ENCODE assay signal across 22 cellular contexts in the genomic region with DNA sequence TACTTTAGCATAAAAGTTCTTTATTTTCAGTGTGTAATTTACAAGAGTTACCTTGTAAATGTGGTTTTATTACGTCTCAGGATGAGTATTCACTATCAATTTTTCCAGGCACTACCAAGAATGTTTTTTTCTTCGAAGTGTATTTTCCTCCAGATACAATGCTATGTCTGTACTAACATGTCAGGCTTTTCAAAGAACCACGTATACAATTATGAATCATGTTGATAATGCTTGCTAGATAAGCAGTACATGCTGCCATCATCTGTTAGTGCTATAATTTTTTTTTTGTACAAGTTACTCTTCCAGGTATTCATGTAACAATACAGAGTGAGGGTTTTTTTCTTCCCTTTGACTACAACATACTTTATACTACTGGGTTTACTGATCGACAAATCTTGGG.
"Had no signal": no experiment of that assay in that cellular context is flagged by ENCODE, and none has a peak within 500 bp of the region (broad histone marks: within the 10 kb centered on the region; RNA-seq: fewer than 3 reads in every experiment).

No MANE protein-coding gene starts in this region.

- H3K4me3 Mint-ChIP-seq: activated naive CD8-positive, alpha-beta T cell treated with anti-CD3 and anti-CD28 coated beads, Interleukin-2, amount 10 ng/mL, durations not matched to agents 7 days and 5 days; memory B cell; naive thymus-derived CD8-positive, alpha-beta T cell; neural crest cell; stimulated activated naive B cell treated with anti-CD40 and anti-IgM and Interleukin-4, amounts not matched to agents 10 μg/mL and 1 μg/mL and 100 μg/mL, for 72 hours had no signal

- H3K9me3 ChIP-seq: esophagus muscularis mucosa, heart right ventricle, pancreas, prostate gland, sigmoid colon, tibial nerve had no signal

- H3K27ac Mint-ChIP-seq: activated naive CD8-positive, alpha-beta T cell treated with anti-CD3 and anti-CD28 coated beads, Interleukin-2, amount 10 ng/mL, durations not matched to agents 7 days and 5 days; memory B cell; stimulated activated naive B cell treated with anti-CD40 and anti-IgM and Interleukin-4, amounts not matched to agents 10 μg/mL and 1 μg/mL and 100 μg/mL, for 72 hours had no signal

- H3K9me3 Mint-ChIP-seq: activated naive CD8-positive, alpha-beta T cell treated with anti-CD3 and anti-CD28 coated beads, Interleukin-2, amount 10 ng/mL, durations not matched to agents 7 days and 5 days; memory B cell; naive thymus-derived CD8-positive, alpha-beta T cell; neural crest cell; stimulated activated naive B cell treated with anti-CD40 and anti-IgM and Interleukin-4, amounts not matched to agents 10 μg/mL and 1 μg/mL and 100 μg/mL, for 72 hours had no signal

- H3K4me3 ChIP-seq: esophagus muscularis mucosa, heart right ventricle, pancreas, prostate gland, sigmoid colon, SK-N-MC, tibial nerve had no signal

- H3K4me1 Mint-ChIP-seq: neural crest cell had no signal

- H3K4me1 ChIP-seq: pancreas, prostate gland had no signal

- H3K27ac ChIP-seq: esophagus muscularis mucosa, heart right ventricle, pancreas, prostate gland, sigmoid colon, SK-N-MC, tibial nerve had no signal

- H3K27me3 Mint-ChIP-seq: activated naive CD8-positive, alpha-beta T cell treated with anti-CD3 and anti-CD28 coated beads, Interleukin-2, amount 10 ng/mL, durations not matched to agents 7 days and 5 days; memory B cell; naive thymus-derived CD8-positive, alpha-beta T cell; stimulated activated naive B cell treated with anti-CD40 and anti-IgM and Interleukin-4, amounts not matched to agents 10 μg/mL and 1 μg/mL and 100 μg/mL, for 72 hours had no signal

- ATAC-seq: heart right ventricle; naive thymus-derived CD8-positive, alpha-beta T cell; pancreas; stimulated activated naive B cell treated with anti-CD40 and anti-IgM and Interleukin-4, amounts not matched to agents 10 μg/mL and 1 μg/mL and 100 μg/mL, for 72 hours had no signal

- DNase-seq: activated CD4-positive, alpha-beta T cell treated with anti-CD3 and anti-CD28 coated beads, Interleukin-2, amount 50 U/mL, for 4 hours; activated naive CD4-positive, alpha-beta T cell treated with Interleukin-2 at 50 U/mL for 16 hours; activated naive CD8-positive, alpha-beta T cell treated with anti-CD3 and anti-CD28 coated beads, Interleukin-2, amount 10 ng/mL, durations not matched to agents 7 days and 5 days; amygdala; central memory CD4-positive, alpha-beta T cell; foreskin melanocyte; heart right ventricle; naive thymus-derived CD8-positive, alpha-beta T cell; nucleus accumbens; pancreas; retina; sigmoid colon; small intestine; stimulated activated CD4-positive, alpha-beta T cell treated with anti-CD3 and anti-CD28 coated beads, Interleukin-4, amount 100 ng/mL, for 24 hours; stimulated activated naive B cell treated with anti-CD40 and anti-IgM and Interleukin-4, amounts not matched to agents 10 μg/mL and 1 μg/mL and 100 μg/mL, for 72 hours; T-helper 9 cell had no signal

- H3K27me3 ChIP-seq: esophagus muscularis mucosa, heart right ventricle, pancreas, sigmoid colon, tibial nerve had no signal
